In the genomic region with DNA sequence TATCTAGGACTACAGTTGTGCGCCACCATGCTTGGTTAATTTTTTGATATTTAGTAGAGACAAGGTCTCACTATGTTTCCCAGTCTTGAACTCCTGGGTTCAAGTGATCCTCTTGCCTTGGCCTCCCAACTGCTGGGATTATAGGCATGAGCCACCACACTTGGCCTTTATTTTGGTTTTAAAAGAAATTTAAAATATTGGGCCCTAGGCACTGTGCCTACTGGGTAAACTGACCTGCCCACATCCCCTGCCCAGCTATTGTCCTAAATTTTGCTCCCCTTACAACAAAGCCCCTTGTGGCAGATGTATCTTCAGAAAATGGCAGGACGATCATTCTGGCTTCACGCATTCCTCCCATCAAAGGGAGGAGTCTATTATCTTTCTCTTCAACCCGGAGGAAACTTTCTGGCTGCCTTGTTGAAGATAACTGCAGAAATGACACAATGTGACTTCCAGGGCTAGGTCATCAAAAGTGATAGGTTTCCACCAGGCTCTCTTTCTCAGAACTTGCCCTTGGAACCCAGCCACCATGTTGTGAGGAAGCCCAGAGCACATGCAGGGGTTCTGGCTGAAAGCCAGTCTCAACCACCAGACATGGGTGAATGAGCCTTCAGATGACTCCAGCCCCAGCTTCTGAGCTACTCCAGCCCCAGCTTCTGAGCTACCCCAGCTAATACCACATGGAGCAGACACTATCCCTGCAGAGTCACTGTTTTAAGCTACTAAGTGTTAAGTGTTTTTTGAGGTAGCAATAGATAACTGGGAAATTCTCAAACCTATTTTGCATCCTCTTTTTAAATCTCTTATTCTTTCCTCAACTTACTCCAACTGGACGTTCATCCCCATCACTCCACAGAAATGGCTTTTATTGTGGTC, we compare ENCODE assay signal across 11 cellular contexts. TPM values are rescaled to one million over a fixed set of nuclear protein-coding genes. Genes with fewer than 3 reads are reported as not detected.
DNase-seq lines count a peak whose midpoint lies in the region; ATAC-seq and TF ChIP-seq lines count a peak whose summit lies in the region.
"Had no signal": no experiment of that assay in that cellular context is flagged by ENCODE, and none has a peak within 500 bp of the region (broad histone marks: within the 10 kb centered on the region; RNA-seq: fewer than 3 reads in every experiment).

No MANE protein-coding gene starts in this region.

- no peak for TF ChIP-seq CTCF in brain microvascular endothelial cell (IDR thresholded peaks at IDR 0.05; ENCODE audit: low read depth, low read length, missing control alignments)
- TF ChIP-seq CTCF in osteoblast (IDR thresholded peaks at IDR 0.05; ENCODE audit: extremely low read depth, low read depth, low read length): no peak

- no peak overlapping the region for H3K4me3 ChIP-seq in brain microvascular endothelial cell (ENCODE audit: low read depth, low read length)
- H3K4me3 ChIP-seq in osteoblast (ENCODE audit: insufficient read depth, low read length): no peak overlapping the region
- H3K4me3 ChIP-seq: coronary artery had no signal

- H3K36me3 ChIP-seq in brain microvascular endothelial cell (replicated peaks): peaks cover 2% of the 10 kb centered on the region
- no peaks in the 10 kb centered on the region for H3K36me3 ChIP-seq in osteoblast (ENCODE audit: insufficient read depth, low read length)

- DNase-seq in H4 (ENCODE audit: low spot score): peak; percentile 34
- DNase-seq in NCI-H226: peak; percentile 84
- peak; percentile 22 for DNase-seq in brain microvascular endothelial cell
- DNase-seq in osteoblast (ENCODE audit: insufficient read length, low spot score, missing footprints): no peak
- no peak for DNase-seq in hypothalamus (lab: John Stamatoyannopoulos, UW)
- DNase-seq in ecto neural progenitor cell (ENCODE audit: low spot score): no peak
- DNase-seq: NCI-H187 treated with DMSO at 0.1 percent for 48 hours had no signal

- in situ Hi-C loops in brain microvascular endothelial cell (cut with HindIII; ENCODE audit: low pct_ligation_motif_present, low sequenced_read_pairs): no loop called here

- ATAC-seq in GM18517 (IDR thresholded peaks at IDR 0.05; ENCODE audit: unreplicated experiment) (no peak), GM18870 (IDR thresholded peaks at IDR 0.05; ENCODE audit: unreplicated experiment) (no peak)
- ATAC-seq: HCT116 had no signal

- H3K4me1 ChIP-seq in osteoblast (ENCODE audit: insufficient read depth, low read length): peaks cover 31% of the 10 kb centered on the region

- H2AFZ ChIP-seq in osteoblast (ENCODE audit: low read length): no peak overlapping the region

- H3K27ac ChIP-seq in brain microvascular endothelial cell: peak overlapping the region; percentile 35
- H3K27ac ChIP-seq in osteoblast (ENCODE audit: low read depth, low read length): peak overlapping the region; percentile 43

- H3K4me2 ChIP-seq in osteoblast (ENCODE audit: insufficient read depth, low read length): no peak overlapping the region

- no peaks in the 10 kb centered on the region for H3K27me3 ChIP-seq in brain microvascular endothelial cell (replicated peaks)
- H3K27me3 ChIP-seq in osteoblast (ENCODE audit: insufficient read depth, low read length): no peaks in the 10 kb centered on the region

- no peaks in the 10 kb centered on the region for H4K20me1 ChIP-seq in osteoblast (ENCODE audit: insufficient read depth, low read length)

- H3K9me3 ChIP-seq in osteoblast (ENCODE audit: low read depth, low read length): no peaks in the 10 kb centered on the region

- no peaks in the 10 kb centered on the region for H3K79me2 ChIP-seq in osteoblast (ENCODE audit: insufficient read depth, low read length)

RNA-seq across cellular contexts. Expression of a gene that starts 4.6 kb away (rescaled TPM):
- not detected in 2 replicates for total RNA-seq in H4 (2014; rRNA removed; shearing (Covaris generic))
- total RNA-seq in osteoblast: 0.72 TPM in 1 of 2 replicates, not detected in the other

RNA-seq across cellular contexts. Expression of a gene that starts 18.3 kb away (rescaled TPM):
- 73.5 and 84.6 TPM in 2 replicates for total RNA-seq in H4 (2014; rRNA removed; shearing (Covaris generic))
- total RNA-seq in osteoblast: 46.9 and 52.5 TPM in 2 replicates

RNA-seq across cellular contexts. Expression of a gene that starts 26.2 kb away (rescaled TPM):
- not detected in 2 replicates for total RNA-seq in H4 (2014; rRNA removed; shearing (Covaris generic))
- not detected in 2 replicates for total RNA-seq in osteoblast

RNA-seq across cellular contexts. Expression of a gene that starts 56.9 kb away (rescaled TPM):
- total RNA-seq in H4 (2014; rRNA removed; shearing (Covaris generic)): not detected in 2 replicates
- total RNA-seq in osteoblast: 2.9 TPM in 2 replicates

Comparison
In these comparisons a context has a peak if more than half of its experiments do, and no peak if none do; other contexts are left out.
1. DNase-seq: peak in H4 (single experiment), NCI-H226 (single experiment) and brain microvascular endothelial cell (single experiment); none in osteoblast (single experiment), hypothalamus (0 of 51) and ecto neural progenitor cell (single experiment).